In the genomic region with DNA sequence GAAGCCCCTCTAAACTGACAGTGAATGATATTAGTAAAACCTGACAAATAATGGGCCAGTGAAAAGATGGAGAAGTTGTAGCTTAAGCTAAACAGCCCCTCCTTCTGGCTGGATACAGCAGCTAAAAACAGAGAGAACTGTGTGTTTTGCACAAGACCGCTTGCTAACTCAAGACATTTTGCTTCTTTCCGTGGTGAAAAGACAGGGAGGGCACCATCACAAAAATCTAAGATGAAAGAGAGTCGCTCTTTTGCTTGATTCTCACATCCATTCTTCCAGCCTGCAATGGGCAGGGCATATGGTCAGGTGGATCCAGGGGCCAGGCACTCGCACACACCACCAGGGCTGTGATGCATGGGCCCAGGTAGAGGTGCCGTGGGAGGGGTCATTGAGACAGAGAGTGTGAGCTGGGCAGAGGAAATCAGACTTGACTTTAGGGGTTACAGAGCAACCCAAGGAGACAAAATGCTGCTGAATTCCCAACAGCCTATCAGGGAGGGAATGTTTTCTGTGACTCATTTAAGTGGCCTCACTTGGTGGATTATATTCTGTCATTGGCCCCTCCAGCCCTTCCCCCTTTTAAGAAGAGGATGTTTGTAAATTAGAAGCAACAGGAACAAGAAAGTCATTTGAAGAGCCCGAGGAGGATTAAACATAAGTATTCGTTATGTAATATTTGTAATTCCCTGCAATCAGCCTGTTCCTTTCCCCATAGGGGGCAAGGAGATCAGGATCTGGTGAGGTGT, we compare ENCODE assay signal across 8 cellular contexts. TPM values are rescaled to one million over a fixed set of nuclear protein-coding genes. Genes with fewer than 3 reads are reported as not detected.
DNase-seq lines count a peak whose midpoint lies in the region; ATAC-seq, FAIRE-seq and TF ChIP-seq lines count a peak whose summit lies in the region.

No MANE protein-coding gene starts in this region.

- H3K9me3 Mint-ChIP-seq in activated CD4-positive, alpha-beta T cell treated with anti-CD3 and anti-CD28 coated beads, Interleukin-2, amount 10 ng/mL, durations not matched to agents 7 days and 5 days: no peaks in the 10 kb centered on the region

- FAIRE-seq in GM12892 (lab: Jason Lieb, UNC): no peak

- POLR2A ChIA-PET in activated CD4-positive, alpha-beta T cell treated with anti-CD3 and anti-CD28 coated beads, Interleukin-2, amount 10 ng/mL, durations not matched to agents 7 days and 5 days (lab: Charles Lee): no interaction called here

- intact Hi-C loops in psoas muscle (cut with DNase I): loop anchor here in 1 of 2 donors (5.0 kb wide), 2 partner anchors 106 to 206 kb away; a partner anchor contains a TSS

- DNase-seq in activated CD4-positive, alpha-beta T cell treated with anti-CD3 and anti-CD28 coated beads, Interleukin-2, amount 10 ng/mL, durations not matched to agents 7 days and 5 days: peak; percentile 35
- no peak for DNase-seq in activated CD4-positive, alpha-beta T cell treated with anti-CD3 and anti-CD28 coated beads, Interleukin-2, amount 50 U/mL, for 4 hours
- DNase-seq in T-helper 17 cell: no peak
- DNase-seq in iPS-NIHi7 (ENCODE audit: extremely low spot score): peak; percentile 37
- DNase-seq in upper lobe of left lung: no peak
- DNase-seq in psoas muscle: no peak
- no peak for DNase-seq in GM12892 (ENCODE audit: insufficient read length)
- DNase-seq in NCI-H1436 (lab: John Stamatoyannopoulos, UW): no peak

- H3K4me1 Mint-ChIP-seq in activated CD4-positive, alpha-beta T cell treated with anti-CD3 and anti-CD28 coated beads, Interleukin-2, amount 10 ng/mL, durations not matched to agents 7 days and 5 days: peaks cover 53% of the 10 kb centered on the region
- H3K4me1 Mint-ChIP-seq in T-helper 17 cell: peaks cover 21% of the 10 kb centered on the region

- H3K9me3 ChIP-seq in T-helper 17 cell (ENCODE audit: control insufficient read depth, low read length, poor library complexity, severe bottlenecking) (no peaks in the 10 kb centered on the region), upper lobe of left lung (no peaks in the 10 kb centered on the region), psoas muscle (no peaks in the 10 kb centered on the region)

- ATAC-seq in T-helper 17 cell (no peak), upper lobe of left lung (ENCODE audit: low FRiP score in 2 of 2) (peak; percentile 9 to 45), psoas muscle (no peak)

- no peak for TF ChIP-seq EP300 in upper lobe of left lung (IDR thresholded peaks at IDR 0.05)

- H3K27me3 ChIP-seq in upper lobe of left lung: no peaks in the 10 kb centered on the region
- no peaks in the 10 kb centered on the region for H3K27me3 ChIP-seq in psoas muscle (ENCODE audit: insufficient read depth in 3 of 3, low read length in 2 of 3)

- CTCF ChIA-PET in activated CD4-positive, alpha-beta T cell treated with anti-CD3 and anti-CD28 coated beads, Interleukin-2, amount 10 ng/mL, durations not matched to agents 7 days and 5 days (lab: Charles Lee): interaction anchor here (0.7 to 3.3 kb wide), 7 partner anchors 17 to 562 kb away, joined by 3 to 11 read pairs (median 3); no protein-coding TSS in a partner anchor

- H3K4me3 Mint-ChIP-seq in activated CD4-positive, alpha-beta T cell treated with anti-CD3 and anti-CD28 coated beads, Interleukin-2, amount 10 ng/mL, durations not matched to agents 7 days and 5 days: no peak overlapping the region
- H3K4me3 Mint-ChIP-seq in T-helper 17 cell: peak overlapping the region; percentile 25

- peaks cover 60 to 77% (median 64%) of the 10 kb centered on the region in 4 donors for H3K4me1 ChIP-seq in upper lobe of left lung
- H3K4me1 ChIP-seq in psoas muscle: peaks cover 19% of the 10 kb centered on the region

- H3K27me3 Mint-ChIP-seq in activated CD4-positive, alpha-beta T cell treated with anti-CD3 and anti-CD28 coated beads, Interleukin-2, amount 10 ng/mL, durations not matched to agents 7 days and 5 days: peaks cover 1% of the 10 kb centered on the region
- peaks cover 24% of the 10 kb centered on the region for H3K27me3 Mint-ChIP-seq in T-helper 17 cell

- WGBS in upper lobe of left lung, 2 donors: 50 to 62% methylated on average over 7 of the region's 7 CpGs
- 69 to 75% (median 70%) methylated on average over 7 of the region's 7 CpGs for WGBS in psoas muscle, 3 donors

- TF ChIP-seq POLR2A in upper lobe of left lung (IDR thresholded peaks at IDR 0.05) (no peak), GM12892 (IDR thresholded peaks at IDR 0.05; ENCODE audit: low read depth, low read length) (no peak)

- peak in 5 of 6 experiments; percentile 21 to 61 (median 42) for TF ChIP-seq CTCF in upper lobe of left lung (IDR thresholded peaks at IDR 0.05)
- no peak for TF ChIP-seq CTCF in psoas muscle (IDR thresholded peaks at IDR 0.05)

- peaks cover 2% of the 10 kb centered on the region for H3K36me3 Mint-ChIP-seq in activated CD4-positive, alpha-beta T cell treated with anti-CD3 and anti-CD28 coated beads, Interleukin-2, amount 10 ng/mL, durations not matched to agents 7 days and 5 days (ENCODE audit: low read depth)
- H3K36me3 Mint-ChIP-seq in T-helper 17 cell (ENCODE audit: low read depth): no peaks in the 10 kb centered on the region

- H3K27ac ChIP-seq in upper lobe of left lung (peak overlapping the region; percentile 14 to 54 (median 36)), psoas muscle (no peak overlapping the region)

- no peak overlapping the region for H3K4me3 ChIP-seq in upper lobe of left lung
- H3K4me3 ChIP-seq in psoas muscle: no peak overlapping the region

- H3K27ac Mint-ChIP-seq in activated CD4-positive, alpha-beta T cell treated with anti-CD3 and anti-CD28 coated beads, Interleukin-2, amount 10 ng/mL, durations not matched to agents 7 days and 5 days: no peak overlapping the region
- H3K27ac Mint-ChIP-seq in T-helper 17 cell: peak overlapping the region; percentile 49

- peaks cover 2 to 36% (median 4%) of the 10 kb centered on the region in 4 donors for H3K36me3 ChIP-seq in upper lobe of left lung
- peaks cover 0 to 19% of the 10 kb centered on the region in 2 donors for H3K36me3 ChIP-seq in psoas muscle (ENCODE audit: insufficient read depth in 1 of 2, low read depth in 1 of 2)

RNA-seq across cellular contexts. Expression of a gene that starts 12.2 kb away (rescaled TPM):
- 10 to 100 TPM; 35.0 to 36.1 TPM for total RNA-seq in activated CD4-positive, alpha-beta T cell treated with anti-CD3 and anti-CD28 coated beads, Interleukin-2, amount 10 ng/mL, durations not matched to agents 7 days and 5 days
- total RNA-seq in T-helper 17 cell (10 to 100 TPM in 1 of 2 donors, 1 to 10 TPM in 1; 6.2 to 14.0 TPM), upper lobe of left lung (100 to 1,000 TPM in 4 of 6 donors, 10 to 100 TPM in 2; 18.9 to 360 (median 165) TPM), psoas muscle (100 to 1,000 TPM in 1 of 4 donors, 10 to 100 TPM in 3; 49.8 to 123 (median 74.1) TPM)
- polyA plus RNA-seq in psoas muscle: 10 to 100 TPM; 11.0 to 28.3 (median 14.4) TPM
- polyA plus RNA-seq in GM12892 (2012; ENCODE audit: missing spikeins): 0.36 TPM

Comparison
In these comparisons a context has a peak if more than half of its experiments do, and no peak if none do; other contexts are left out.
1. DNase-seq: peak in activated CD4-positive, alpha-beta T cell treated with anti-CD3 and anti-CD28 coated beads, Interleukin-2, amount 10 ng/mL, durations not matched to agents 7 days and 5 days (single experiment) and iPS-NIHi7 (single experiment); none in activated CD4-positive, alpha-beta T cell treated with anti-CD3 and anti-CD28 coated beads, Interleukin-2, amount 50 U/mL, for 4 hours (0 of 2), T-helper 17 cell (0 of 3), upper lobe of left lung (0 of 2), psoas muscle (0 of 2), GM12892 (single experiment) and NCI-H1436 (single experiment).
2. ATAC-seq: peak in upper lobe of left lung (2 of 2); none in T-helper 17 cell (single experiment) and psoas muscle (0 of 4).